In genomic region chr1:229624906-229625871, GRCh38 we compare ENCODE assay signal across 8 cellular contexts. TPM values are rescaled to one million over a fixed set of nuclear protein-coding genes. Genes with fewer than 3 reads are reported as not detected.
DNase-seq lines count a peak whose midpoint lies in the region; ATAC-seq and TF ChIP-seq lines count a peak whose summit lies in the region.

No MANE protein-coding gene starts in this region.

- H3K4me3 ChIP-seq in Karpas-422 (ENCODE audit: low read length) (peak overlapping the region; percentile 96), SU-DHL-6 (ENCODE audit: insufficient read depth, low read length, poor library complexity, severe bottlenecking) (peak overlapping the region; percentile 94), right cardiac atrium (ENCODE audit: low read length) (peak overlapping the region; percentile 95), rectal smooth muscle tissue (ENCODE audit: low read length) (peak overlapping the region; percentile 90)

- H2AFZ ChIP-seq in Karpas-422 (ENCODE audit: low read length) = peak overlapping the region; percentile 70; the same call in 1 of the 2 replicates
- H2AFZ ChIP-seq in SU-DHL-6 (ENCODE audit: low read depth, low read length, severe bottlenecking) = no peak overlapping the region

- H3K36me3 ChIP-seq in Karpas-422 (ENCODE audit: insufficient read depth, low read length) (peaks cover 13% of the 10 kb centered on the region; the same call in 1 of the 2 replicates), SU-DHL-6 (ENCODE audit: low read length) (peaks cover 22% of the 10 kb centered on the region; the same call in 1 of the 2 replicates), rectal smooth muscle tissue (ENCODE audit: control insufficient read depth, insufficient read depth, low read length) (no peaks in the 10 kb centered on the region)

- ATAC-seq in GM21786 (IDR thresholded peaks at IDR 0.05; ENCODE audit: unreplicated experiment) (peak; percentile 30), right cardiac atrium (peak; percentile 45 to 54)

- H3K4me2 ChIP-seq in Karpas-422 (ENCODE audit: low read depth, low read length, poor library complexity, severe bottlenecking) = peak overlapping the region; percentile 80
- H3K4me2 ChIP-seq in SU-DHL-6 (ENCODE audit: low read depth, low read length, poor library complexity, severe bottlenecking) = peak overlapping the region; percentile 75

- H3K27me3 ChIP-seq in Karpas-422 (ENCODE audit: low read length) = no peaks in the 10 kb centered on the region
- no peaks in the 10 kb centered on the region for H3K27me3 ChIP-seq in SU-DHL-6 (ENCODE audit: low read length)
- no peaks in the 10 kb centered on the region for H3K27me3 ChIP-seq in right cardiac atrium (ENCODE audit: control insufficient read depth, insufficient read depth)
- H3K27me3 ChIP-seq in rectal smooth muscle tissue (ENCODE audit: control insufficient read depth, insufficient read depth, low read length) = no peaks in the 10 kb centered on the region

- H3K79me2 ChIP-seq in Karpas-422 (ENCODE audit: low read length) = peaks cover 92% of the 10 kb centered on the region
- peaks cover 93% of the 10 kb centered on the region for H3K79me2 ChIP-seq in SU-DHL-6 (ENCODE audit: insufficient read depth, low read length)

- H3K9me2 ChIP-seq in Karpas-422 (replicated peaks; ENCODE audit: insufficient read depth, low read length) (no peaks in the 10 kb centered on the region), SU-DHL-6 (replicated peaks; ENCODE audit: insufficient read depth, low read length) (no peaks in the 10 kb centered on the region)

- DNase-seq in ELF-1 (ENCODE audit: low read depth, low spot score) (peak; percentile 55), Karpas-422 (peak; percentile 79), amniotic epithelial cell (ENCODE audit: low read depth) (peak; percentile 51), right cardiac atrium (peak; percentile 49 to 80 (median 78)), NCI-H446 treated with DMSO at 0.1 percent for 48 hours (lab: John Stamatoyannopoulos, UW) (no peak)

- intact Hi-C loops in right cardiac atrium (cut with DNase I) = loop anchor here in 3 of 4 donors (5.0 to 10.0 kb wide), 2 partner anchors 68 to 70 kb away; partner anchors contain the start of gene ABCB10 (in 3 of the 3)

- H3K27ac ChIP-seq in Karpas-422 (ENCODE audit: low read length) (peak overlapping the region; percentile 68), SU-DHL-6 (ENCODE audit: low read depth, low read length) (peak overlapping the region; percentile 67), right cardiac atrium (ENCODE audit: low read length) (peak overlapping the region; percentile 65), rectal smooth muscle tissue (ENCODE audit: low read depth, low read length) (peak overlapping the region; percentile 82)

- H3K9me3 ChIP-seq in Karpas-422 (ENCODE audit: low read length) (no peaks in the 10 kb centered on the region), SU-DHL-6 (ENCODE audit: insufficient read depth, low read length) (no peaks in the 10 kb centered on the region), right cardiac atrium (ENCODE audit: control insufficient read depth, low read length) (no peaks in the 10 kb centered on the region)

- no peak for TF ChIP-seq CTCF in SU-DHL-6 (IDR thresholded peaks at IDR 0.05; ENCODE audit: insufficient read depth, low read length, poor library complexity, severe bottlenecking)

- H4K20me1 ChIP-seq in Karpas-422 (ENCODE audit: insufficient read depth, low read depth, low read length) (peaks cover 3% of the 10 kb centered on the region; the same call in 1 of the 2 replicates), SU-DHL-6 (ENCODE audit: low read depth, low read length) (peaks cover 22% of the 10 kb centered on the region)

- H3K9ac ChIP-seq in Karpas-422 (ENCODE audit: low read length) (peak overlapping the region; percentile 96), SU-DHL-6 (ENCODE audit: low read length) (peak overlapping the region; percentile 95), rectal smooth muscle tissue (ENCODE audit: low read length) (peak overlapping the region; percentile 54)

- no peaks in the 10 kb centered on the region; the same call in 1 of the 2 replicates for H3F3A ChIP-seq in SU-DHL-6 (ENCODE audit: insufficient read depth)

- H3K4me1 ChIP-seq in Karpas-422 (ENCODE audit: low read length) (peaks cover 44% of the 10 kb centered on the region), right cardiac atrium (ENCODE audit: control insufficient read depth, insufficient read depth, low read length) (peaks cover 8% of the 10 kb centered on the region), rectal smooth muscle tissue (ENCODE audit: control insufficient read depth, insufficient read depth, low read length) (peaks cover 11% of the 10 kb centered on the region)

- 1% methylated on average over 84 of the region's 86 CpGs for WGBS in right cardiac atrium

RNA-seq across cellular contexts. Expression of gene TAF5L, which starts 0.7 kb away (rescaled TPM):
- 30.7 and 32.6 TPM in 2 replicates for total RNA-seq in Karpas-422 (2014; rRNA removed; shearing (Covaris generic); ENCODE audit: low replicate concordance)
- total RNA-seq in right cardiac atrium = 10 to 100 TPM; 10.6 to 19.2 (median 12.1) TPM
- polyA plus RNA-seq in right cardiac atrium = 6.9 TPM

RNA-seq across cellular contexts. Expression of gene URB2, which starts 0.9 kb away (rescaled TPM):
- 14.1 and 15.0 TPM in 2 replicates for total RNA-seq in Karpas-422 (2014; rRNA removed; shearing (Covaris generic); ENCODE audit: low replicate concordance)
- 1 to 10 TPM; 3.5 to 7.5 (median 4.2) TPM for total RNA-seq in right cardiac atrium
- polyA plus RNA-seq in right cardiac atrium = 1.9 TPM
